ENCODE assay signal across 20 cellular contexts in the genomic region with DNA sequence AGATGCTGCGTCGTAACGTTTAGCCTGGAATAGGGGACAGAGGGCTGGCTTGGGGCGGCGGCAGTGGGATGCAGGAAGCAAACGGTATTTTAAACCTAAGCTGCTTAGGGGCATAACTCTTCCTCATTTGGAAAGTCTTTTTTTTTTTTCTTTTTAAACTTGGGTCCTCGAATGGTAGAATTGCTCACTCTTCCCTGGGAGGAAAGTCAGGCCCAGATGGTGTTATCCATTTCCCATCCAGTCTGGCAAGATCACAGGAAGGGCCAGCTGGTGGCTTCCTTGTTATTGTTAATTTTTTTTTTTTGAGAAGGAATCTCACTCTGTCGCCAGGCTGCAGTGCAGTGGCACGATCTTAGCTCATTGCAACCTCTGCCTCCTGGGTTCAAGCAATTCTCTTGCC. TPM values are rescaled to one million over a fixed set of nuclear protein-coding genes. Genes with fewer than 3 reads are reported as not detected.
DNase-seq lines count a peak whose midpoint lies in the region; ATAC-seq and TF ChIP-seq lines count a peak whose summit lies in the region.
"Had no signal": no experiment of that assay in that cellular context is flagged by ENCODE, and none has a peak within 500 bp of the region (broad histone marks: within the 10 kb centered on the region; RNA-seq: fewer than 3 reads in every experiment).

No MANE protein-coding gene starts in this region.

- H4K20me1 ChIP-seq in fibroblast of lung (ENCODE audit: control insufficient read depth, extremely low read depth, insufficient read depth, low read length), result no peaks in the 10 kb centered on the region

- no peaks in the 10 kb centered on the region for H3K4me1 ChIP-seq in fibroblast of lung (ENCODE audit: control insufficient read depth, extremely low read depth, insufficient read depth, low read length)

- no peaks in the 10 kb centered on the region for H3K9me3 ChIP-seq in fibroblast of lung (ENCODE audit: control insufficient read depth, insufficient read depth, low read depth, low read length)
- H3K9me3 ChIP-seq: left lung, mucosa of descending colon, testis had no signal

- DNase-seq in DMS 273 (lab: John Stamatoyannopoulos, UW; ENCODE audit: unreplicated experiment) (peak; percentile 94), NCI-H446 (lab: John Stamatoyannopoulos, UW) (peak; percentile 55 to 89), fibroblast of lung (ENCODE audit: low read depth in 2 of 2) (peak; percentile 20 to 27), pulmonary artery endothelial cell (ENCODE audit: low read depth, low spot score) (peak; percentile 10), NCI-H748 (lab: John Stamatoyannopoulos, UW; ENCODE audit: unreplicated experiment) (no peak), 8988T (no peak)
- DNase-seq: activated CD4-positive, alpha-beta T cell treated with anti-CD3 and anti-CD28 coated beads for 4 hours; activated naive CD8-positive, alpha-beta T cell treated with anti-CD3 and anti-CD28 coated beads, Interleukin-2, amount 50 U/mL, for 24 hours; AML-193; brain microvascular endothelial cell; H9; left lung; mucosa of descending colon; NCI-H1436; stimulated activated CD4-positive, alpha-beta T cell treated with anti-CD3 and anti-CD28 coated beads, Interleukin-15, amount 100 ng/mL, for 24 hours; SW 1271; testis had no signal

- ATAC-seq in HG03469 (IDR thresholded peaks at IDR 0.05; ENCODE audit: unreplicated experiment), result no peak
- ATAC-seq: activated naive CD8-positive, alpha-beta T cell treated with anti-CD3 and anti-CD28 coated beads, Interleukin-2, amount 50 U/mL, for 24 hours; left lung; mucosa of descending colon had no signal

- H3K4me2 ChIP-seq in fibroblast of lung (ENCODE audit: extremely low read depth, insufficient read depth, low read length), result no peak overlapping the region

- no peaks in the 10 kb centered on the region for H3K27me3 ChIP-seq in fibroblast of lung (ENCODE audit: control insufficient read depth, insufficient read depth, low read length)
- H3K27me3 ChIP-seq: brain microvascular endothelial cell, left lung, testis had no signal

- TF ChIP-seq CTCF in fibroblast of lung (conservative IDR thresholded peaks at IDR 0.05 in 1 of 2, IDR thresholded peaks at IDR 0.05 in 1 of 2; ENCODE audit: low read depth in 1 of 2, low read length in 2 of 2), result no peak

- no peak overlapping the region for H3K4me3 ChIP-seq in fibroblast of lung (replicated peaks in 1 of 4; ENCODE audit: control extremely low read depth in 1 of 4, insufficient read depth in 1 of 4, low read depth in 3 of 4, low read length in 4 of 4)
- H3K4me3 ChIP-seq: left lung, mucosa of descending colon, testis had no signal

- H3K79me2 ChIP-seq in fibroblast of lung (ENCODE audit: control insufficient read depth, insufficient read depth, low read length), result no peaks in the 10 kb centered on the region

- no peak overlapping the region for H2AFZ ChIP-seq in fibroblast of lung (ENCODE audit: low read length)

- no peak overlapping the region for H3K9ac ChIP-seq in fibroblast of lung (ENCODE audit: insufficient read depth, low read length)

- no peak overlapping the region for H3K27ac ChIP-seq in fibroblast of lung (ENCODE audit: insufficient read depth, low read length)
- H3K27ac ChIP-seq: brain microvascular endothelial cell, epithelial cell of prostate, left lung, testis had no signal

- no peaks in the 10 kb centered on the region for H3K36me3 ChIP-seq in fibroblast of lung (ENCODE audit: control insufficient read depth, insufficient read depth, low read length)
- H3K36me3 ChIP-seq: brain microvascular endothelial cell, left lung had no signal

RNA-seq across cellular contexts. Expression of gene TMEM209, which starts 56.6 kb away (rescaled TPM):
- 9.5 and 9.7 TPM in 2 replicates for total RNA-seq in fibroblast of lung
- polyA plus RNA-seq in fibroblast of lung, result 15.1 and 20.8 TPM in 2 replicates
- polyA plus RNA-seq in fibroblast of lung (2012), result 6.1 and 8.1 TPM in 2 replicates
- polyA minus RNA-seq in fibroblast of lung (ENCODE audit: low replicate concordance), result 24.1 and 29.8 TPM in 2 replicates
- total RNA-seq in pulmonary artery endothelial cell, result 8.3 and 10.2 TPM in 2 replicates

RNA-seq across cellular contexts. Expression of gene SSMEM1, which starts 59.1 kb away (rescaled TPM):
- total RNA-seq in fibroblast of lung (not detected in 2 replicates), pulmonary artery endothelial cell (not detected in 2 replicates)
- polyA plus RNA-seq in fibroblast of lung, result not detected in 2 replicates
- not detected in 2 replicates for polyA plus RNA-seq in fibroblast of lung (2012)
- polyA minus RNA-seq in fibroblast of lung (ENCODE audit: low replicate concordance), result not detected in 2 replicates
- total RNA-seq: activated T-helper 2 cell treated with anti-CD3 and anti-CD28 coated beads, Interferon-gamma antibody, Interleukin-2, Interleukin-4, amounts not matched to agents 10 μg/mL and 5 μg/mL and 100 μg/mL, durations not matched to agents 14 hours and 24 hours and 36 hours; H9; left lung; mucosa of descending colon had no signal

Comparison
In these comparisons a context has a peak if more than half of its experiments do, and no peak if none do; other contexts are left out.
1. DNase-seq: peak in DMS 273 (single experiment), NCI-H446 (2 of 2), fibroblast of lung (2 of 2) and pulmonary artery endothelial cell (single experiment); none in NCI-H748 (single experiment) and 8988T (single experiment).